Comparison of ENCODE assay signal across 18 cellular contexts in the genomic region with DNA sequence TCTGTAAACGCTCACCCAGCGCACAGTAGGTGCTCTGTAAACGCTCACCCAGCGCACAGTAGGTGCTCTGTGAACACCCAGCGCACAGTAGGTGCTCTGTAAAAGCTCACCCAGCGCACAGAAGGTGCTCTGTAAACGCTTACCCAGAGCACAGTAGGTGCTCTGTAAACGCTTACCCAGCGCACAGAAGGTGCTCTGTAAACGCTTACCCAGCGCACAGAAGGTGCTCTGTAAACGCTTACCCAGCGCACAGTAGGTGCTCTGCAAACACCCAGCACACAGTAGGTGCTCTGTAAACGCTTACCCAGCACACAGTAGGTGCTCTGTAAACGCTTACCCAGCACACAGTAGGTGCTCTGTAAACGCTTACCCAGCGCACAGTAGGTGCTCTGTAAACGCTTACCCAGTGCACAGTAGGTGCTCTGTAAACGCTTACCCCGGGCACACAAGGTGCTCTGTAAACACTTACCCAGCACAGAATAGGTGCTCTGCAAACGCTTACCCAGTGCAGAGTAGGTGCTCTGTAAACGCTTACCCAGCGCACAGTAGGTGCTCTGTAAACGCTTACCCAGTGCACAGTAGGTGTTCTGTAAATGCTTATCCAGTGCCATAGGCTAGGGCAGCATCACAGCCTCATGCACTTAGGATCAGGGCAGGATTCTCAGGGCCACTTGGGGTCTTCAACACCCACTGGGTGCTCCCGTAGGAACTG. TPM values are rescaled to one million over a fixed set of nuclear protein-coding genes. Genes with fewer than 3 reads are reported as not detected.
DNase-seq lines count a peak whose midpoint lies in the region; ATAC-seq, FAIRE-seq and TF ChIP-seq lines count a peak whose summit lies in the region.
"Not testable (repeated sequence)": the region's sequence is repeated elsewhere in the genome, so short reads cannot be mapped to it uniquely, and the experiment has no call there.
"Had no signal": no experiment of that assay in that cellular context is flagged by ENCODE, and none has a peak within 500 bp of the region (broad histone marks: within the 10 kb centered on the region; RNA-seq: fewer than 3 reads in every experiment).

No MANE protein-coding gene starts in this region.

- ATAC-seq in SK-N-SH treated with all-trans-retinoic acid at 6 μM for 48 hours (peak; percentile 13), GM12878 (peak; percentile 30; the same call in 2 of the 3 replicates)
- peak; percentile 31 to 34 for ATAC-seq in naive thymus-derived CD8-positive, alpha-beta T cell
- ATAC-seq in stimulated activated naive CD8-positive, alpha-beta T cell treated with anti-CD3 and anti-CD28 coated beads, Interleukin-15, amount 100 ng/mL, for 72 hours, result peak; percentile 49

- not testable (repeated sequence) for H3K27ac ChIP-seq in GM12878 (ENCODE audit: control insufficient read depth, insufficient read depth)

- not testable (repeated sequence) for H3K27me3 ChIP-seq in GM12878 (replicated peaks in 1 of 2; ENCODE audit: control insufficient read depth in 2 of 2, insufficient read depth in 2 of 2, low read length in 1 of 2)

- not testable (repeated sequence) for H3K4me1 ChIP-seq in GM12878 (ENCODE audit: control insufficient read depth, insufficient read depth, low read length)

- in situ Hi-C loops in GM12878 (cut with MboI), result not testable (repeated sequence)

- not testable (repeated sequence) for H3K4me1 Mint-ChIP-seq in activated CD4-positive, alpha-beta memory T cell treated with anti-CD3 and anti-CD28 coated beads, Interleukin-2, amount 10 ng/mL, durations not matched to agents 7 days and 5 days; naive thymus-derived CD8-positive, alpha-beta T cell
- peaks cover 13% of the 10 kb centered on the region for H3K4me1 Mint-ChIP-seq in stimulated activated naive CD8-positive, alpha-beta T cell treated with anti-CD3 and anti-CD28 coated beads, Interleukin-15, amount 100 ng/mL, for 72 hours

- H3K27me3 Mint-ChIP-seq in activated CD4-positive, alpha-beta memory T cell treated with anti-CD3 and anti-CD28 coated beads, Interleukin-2, amount 10 ng/mL, durations not matched to agents 7 days and 5 days; naive thymus-derived CD8-positive, alpha-beta T cell; stimulated activated naive CD8-positive, alpha-beta T cell treated with anti-CD3 and anti-CD28 coated beads, Interleukin-15, amount 100 ng/mL, for 72 hours: not testable (repeated sequence)

- H3K79me2 ChIP-seq in GM12878 (ENCODE audit: control insufficient read depth, insufficient read depth, low read length), result not testable (repeated sequence)

- FAIRE-seq in GM12878 (lab: Jason Lieb, UNC), result not testable (repeated sequence)

- not testable (repeated sequence) for H4K20me1 ChIP-seq in GM12878 (ENCODE audit: control insufficient read depth, insufficient read depth)

- not testable (repeated sequence) for TF ChIP-seq RAD21 in GM12878 (IDR thresholded peaks at IDR 0.05; ENCODE audit: insufficient read depth, low read depth, low read length)

- H3K9ac ChIP-seq in GM12878 (ENCODE audit: control insufficient read depth, insufficient read depth, low read length), result not testable (repeated sequence)

- intact Hi-C loops in GM12878 (cut with micrococcal nuclease; ENCODE audit: unreplicated experiment), result not testable (repeated sequence)

- RAD21 ChIA-PET in GM12878 (lab: Charles Lee; ENCODE audit: unreplicated experiment), result not testable (repeated sequence)

- H3K36me3 ChIP-seq in GM12878 (ENCODE audit: control insufficient read depth in 2 of 2, insufficient read depth in 2 of 2, low read length in 1 of 2), result not testable (repeated sequence)

- H2AFZ ChIP-seq in GM12878 (ENCODE audit: control insufficient read depth, low read depth, low read length), result not testable (repeated sequence)

- CTCF ChIA-PET in activated CD4-positive, alpha-beta memory T cell treated with anti-CD3 and anti-CD28 coated beads, Interleukin-2, amount 10 ng/mL, durations not matched to agents 7 days and 5 days (lab: Charles Lee); GM12878 (lab: Yijun Ruan, JAX): not testable (repeated sequence)

- H3K36me3 Mint-ChIP-seq in activated CD4-positive, alpha-beta memory T cell treated with anti-CD3 and anti-CD28 coated beads, Interleukin-2, amount 10 ng/mL, durations not matched to agents 7 days and 5 days (ENCODE audit: low read depth); naive thymus-derived CD8-positive, alpha-beta T cell: not testable (repeated sequence)

- H3K4me3 ChIP-seq in NB4 (ENCODE audit: low read depth, low read length); GM12878; fibroblast of the aortic adventitia (ENCODE audit: low read depth, low read length): not testable (repeated sequence)

- H3K4me3 Mint-ChIP-seq in activated CD4-positive, alpha-beta memory T cell treated with anti-CD3 and anti-CD28 coated beads, Interleukin-2, amount 10 ng/mL, durations not matched to agents 7 days and 5 days; naive thymus-derived CD8-positive, alpha-beta T cell; stimulated activated naive CD8-positive, alpha-beta T cell treated with anti-CD3 and anti-CD28 coated beads, Interleukin-15, amount 100 ng/mL, for 72 hours: not testable (repeated sequence)

- SMC1A ChIA-PET in GM12878 (lab: Charles Lee; ENCODE audit: uncharacterized antibody, unreplicated experiment), result not testable (repeated sequence)

- H3K4me2 ChIP-seq in GM12878 (ENCODE audit: control insufficient read depth, insufficient read depth), result not testable (repeated sequence)

- TF ChIP-seq CTCF in NB4 (IDR thresholded peaks at IDR 0.05; ENCODE audit: low read depth, low read length); GM12878 (IDR thresholded peaks at IDR 0.05 in 2 of 3, conservative IDR thresholded peaks at IDR 0.05 in 1 of 3; ENCODE audit: control insufficient read depth in 2 of 3, extremely low read depth in 1 of 3, insufficient read depth in 1 of 3, low read depth in 3 of 3, low read length in 3 of 3); fibroblast of the aortic adventitia (IDR thresholded peaks at IDR 0.05; ENCODE audit: insufficient read depth, low read length): not testable (repeated sequence)

- TF ChIP-seq EP300 in GM12878 (IDR thresholded peaks at IDR 0.05; ENCODE audit: borderline replicate concordance in 1 of 2, control insufficient read depth in 1 of 2, low read depth in 2 of 2, low read length in 2 of 2), result not testable (repeated sequence)

- not testable (repeated sequence) for H3K9me3 ChIP-seq in GM12878 (replicated peaks; ENCODE audit: control insufficient read depth, insufficient read depth, low read length)

- DNase-seq in EL (peak; percentile 30), NB4 (ENCODE audit: low read depth) (peak; percentile 59), fibroblast of the aortic adventitia (ENCODE audit: low read depth) (peak; percentile 33)
- DNase-seq in activated CD4-positive, alpha-beta memory T cell treated with anti-CD3 and anti-CD28 coated beads, Interleukin-2, amount 10 ng/mL, durations not matched to agents 7 days and 5 days, result peak; percentile 43
- DNase-seq in GM12878 (ENCODE audit: low read depth, low spot score), result not testable (repeated sequence)
- peak in 4 of 10 donors; percentile 27 to 57 (median 48) for DNase-seq in naive thymus-derived CD8-positive, alpha-beta T cell
- peak in 1 of 2 donors; percentile 42 for DNase-seq in stimulated activated naive CD8-positive, alpha-beta T cell treated with anti-CD3 and anti-CD28 coated beads, Interleukin-15, amount 100 ng/mL, for 72 hours

- 90% methylated on average over 25 of the region's 25 CpGs for WGBS in GM12878 (ENCODE audit: insufficient coverage, insufficient replicate concordance, low lambda C conversion rate, missing lambda C conversion rate)

- POLR2A ChIA-PET in activated CD4-positive, alpha-beta memory T cell treated with anti-CD3 and anti-CD28 coated beads, Interleukin-2, amount 10 ng/mL, durations not matched to agents 7 days and 5 days (lab: Charles Lee); GM12878 (lab: Charles Lee); naive thymus-derived CD8-positive, alpha-beta T cell (lab: Charles Lee): not testable (repeated sequence)

- H3K9me3 Mint-ChIP-seq in activated CD4-positive, alpha-beta memory T cell treated with anti-CD3 and anti-CD28 coated beads, Interleukin-2, amount 10 ng/mL, durations not matched to agents 7 days and 5 days; naive thymus-derived CD8-positive, alpha-beta T cell; stimulated activated naive CD8-positive, alpha-beta T cell treated with anti-CD3 and anti-CD28 coated beads, Interleukin-15, amount 100 ng/mL, for 72 hours: not testable (repeated sequence)

- not testable (repeated sequence) for TF ChIP-seq POLR2A in NB4 (IDR thresholded peaks at IDR 0.05; ENCODE audit: extremely low read depth, insufficient read length); GM12878 (IDR thresholded peaks at IDR 0.05; ENCODE audit: low read depth, low read length)

- not testable (repeated sequence) for BruUV-seq in GM12878 (replicated peaks; lab: Mats Ljungman, UMichigan)

- not testable (repeated sequence) for H3K27ac Mint-ChIP-seq in activated CD4-positive, alpha-beta memory T cell treated with anti-CD3 and anti-CD28 coated beads, Interleukin-2, amount 10 ng/mL, durations not matched to agents 7 days and 5 days
- peak overlapping the region in 3 of 10 donors; percentile 59 to 98 (median 72) for H3K27ac Mint-ChIP-seq in naive thymus-derived CD8-positive, alpha-beta T cell
- H3K27ac Mint-ChIP-seq in stimulated activated naive CD8-positive, alpha-beta T cell treated with anti-CD3 and anti-CD28 coated beads, Interleukin-15, amount 100 ng/mL, for 72 hours, result peak overlapping the region in 1 of 2 donors; percentile 93

RNA-seq across cellular contexts. Expression of a gene that starts 13.6 kb away (rescaled TPM):
- total RNA-seq in activated CD4-positive, alpha-beta memory T cell treated with anti-CD3 and anti-CD28 coated beads, Interleukin-2, amount 10 ng/mL, durations not matched to agents 7 days and 5 days, result under 1 TPM; 0.23 to 0.53 TPM
- not detected in 2 replicates for total RNA-seq in GM12878 (2013; cell fraction: nucleolus; rRNA removed)
- not detected in 2 replicates for total RNA-seq in GM12878 (2014; rRNA removed)
- total RNA-seq in GM12878 (2014; rRNA removed; fragmentation: Illumina TruSeq; extraction: Trizol), result not detected in 2 replicates
- total RNA-seq in GM12878 (2021), result 0.19 TPM in 1 of 2 replicates, not detected in the other
- not detected for polyA plus RNA-seq in GM12878 (2011; ENCODE audit: low read depth)
- 0.20 and 0.23 TPM in 2 replicates for polyA plus RNA-seq in GM12878 (2011; rRNA removed)
- 0.75 and 0.94 TPM in 2 replicates for polyA plus RNA-seq in GM12878 (2011; cell fraction: cytosol; rRNA removed)
- polyA plus RNA-seq in GM12878 (2011; cell fraction: nucleus; rRNA removed), result 12.2 and 13.6 TPM in 2 replicates
- not detected in 2 replicates for polyA plus RNA-seq in GM12878 (2012)
- polyA plus RNA-seq in GM12878 (2014; fragmentation: Illumina TruSeq; extraction: Trizol), result not detected in 2 replicates
- not detected for polyA plus RNA-seq in GM12878 (2014; fragmentation: Nextera tagmentation; extraction: Ambion mirVana)
- polyA plus RNA-seq in GM12878 (2014; rRNA removed), result 0.24 and 0.27 TPM in 2 replicates
- polyA plus RNA-seq in GM12878 (2016; fragmentation: Nextera tagmentation; extraction: Ambion mirVana), result under 1 TPM in 1 of 2 experiments, not detected in 1; 0.13 TPM
- 0.52 TPM in 1 of 2 replicates, not detected in the other for polyA minus RNA-seq in GM12878 (2011; rRNA and poly(A)+ RNA removed)
- polyA minus RNA-seq in GM12878 (2011; cell fraction: cytosol; rRNA and poly(A)+ RNA removed), result not detected in 2 replicates
- 0.96 TPM in 1 of 2 replicates, not detected in the other for polyA minus RNA-seq in GM12878 (2011; cell fraction: nucleus; rRNA and poly(A)+ RNA removed)
- total RNA-seq in fibroblast of the aortic adventitia (ENCODE audit: low replicate concordance), result not detected in 2 replicates
- total RNA-seq in naive thymus-derived CD8-positive, alpha-beta T cell, result not detected
- not detected for polyA plus RNA-seq in naive thymus-derived CD8-positive, alpha-beta T cell
- total RNA-seq: Daoy, esophagus mucosa, gastroesophageal sphincter, HFFc6, OCI-LY7, osteocyte, renal cortical epithelial cell, urinary bladder had no signal
- polyA plus RNA-seq: neural cell had no signal

RNA-seq across cellular contexts. Expression of a gene that starts 15.2 kb away (rescaled TPM):
- total RNA-seq in activated CD4-positive, alpha-beta memory T cell treated with anti-CD3 and anti-CD28 coated beads, Interleukin-2, amount 10 ng/mL, durations not matched to agents 7 days and 5 days, result not detected
- not detected in 2 replicates for total RNA-seq in GM12878 (2013; cell fraction: nucleolus; rRNA removed)
- total RNA-seq in GM12878 (2014; rRNA removed) (0.06 TPM in 1 of 2 replicates, not detected in the other), GM12878 (2014; rRNA removed; fragmentation: Illumina TruSeq; extraction: Trizol) (not detected in 2 replicates), GM12878 (2021) (not detected in 2 replicates), fibroblast of the aortic adventitia (ENCODE audit: low replicate concordance) (0.09 TPM in 1 of 2 replicates, not detected in the other)
- not detected for polyA plus RNA-seq in GM12878 (2011; ENCODE audit: low read depth)
- polyA plus RNA-seq in GM12878 (2011; rRNA removed) (not detected in 2 replicates), GM12878 (2014; fragmentation: Illumina TruSeq; extraction: Trizol) (not detected in 2 replicates), GM12878 (2014; fragmentation: Nextera tagmentation; extraction: Ambion mirVana) (under 1 TPM in 1 of 2 experiments, not detected in 1; 0.02 TPM), GM12878 (2014; rRNA removed) (0.05 TPM in 1 of 2 replicates, not detected in the other), GM12878 (2016; fragmentation: Nextera tagmentation; extraction: Ambion mirVana) (not detected)
- not detected in 2 replicates for polyA plus RNA-seq in GM12878 (2011; cell fraction: cytosol; rRNA removed)
- polyA plus RNA-seq in GM12878 (2011; cell fraction: nucleus; rRNA removed), result not detected in 2 replicates
- 0.20 TPM in 1 of 2 replicates, not detected in the other for polyA plus RNA-seq in GM12878 (2012)
- not detected in 2 replicates for polyA minus RNA-seq in GM12878 (2011; rRNA and poly(A)+ RNA removed)
- not detected in 2 replicates for polyA minus RNA-seq in GM12878 (2011; cell fraction: cytosol; rRNA and poly(A)+ RNA removed)
- not detected in 2 replicates for polyA minus RNA-seq in GM12878 (2011; cell fraction: nucleus; rRNA and poly(A)+ RNA removed)
- total RNA-seq in naive thymus-derived CD8-positive, alpha-beta T cell, result not detected
- polyA plus RNA-seq in naive thymus-derived CD8-positive, alpha-beta T cell, result not detected
- total RNA-seq: Daoy, esophagus mucosa, mucosa of descending colon, OCI-LY7, renal cortical epithelial cell had no signal
- polyA plus RNA-seq: neural cell had no signal

RNA-seq across cellular contexts. Expression of a gene that starts 30.7 kb away (rescaled TPM):
- 1 to 10 TPM; 6.6 to 6.8 TPM for total RNA-seq in activated CD4-positive, alpha-beta memory T cell treated with anti-CD3 and anti-CD28 coated beads, Interleukin-2, amount 10 ng/mL, durations not matched to agents 7 days and 5 days
- 15.8 and 17.3 TPM in 2 replicates for total RNA-seq in GM12878 (2013; cell fraction: nucleolus; rRNA removed)
- total RNA-seq in GM12878 (2014; rRNA removed) (3.3 and 6.5 TPM in 2 replicates), GM12878 (2014; rRNA removed; fragmentation: Illumina TruSeq; extraction: Trizol) (3.5 and 3.6 TPM in 2 replicates), GM12878 (2021) (6.4 and 9.7 TPM in 2 replicates), fibroblast of the aortic adventitia (ENCODE audit: low replicate concordance) (8.0 and 13.8 TPM in 2 replicates)
- polyA plus RNA-seq in GM12878 (2011; ENCODE audit: low read depth), result 2.2 TPM
- polyA plus RNA-seq in GM12878 (2011; rRNA removed) (3.8 and 4.4 TPM in 2 replicates), GM12878 (2014; fragmentation: Illumina TruSeq; extraction: Trizol) (4.3 and 4.6 TPM in 2 replicates), GM12878 (2014; fragmentation: Nextera tagmentation; extraction: Ambion mirVana) (under 1 TPM; 0.20 to 0.40 TPM), GM12878 (2014; rRNA removed) (4.2 and 5.9 TPM in 2 replicates), GM12878 (2016; fragmentation: Nextera tagmentation; extraction: Ambion mirVana) (1 to 10 TPM; 2.3 to 3.8 TPM)
- 2.8 and 3.8 TPM in 2 replicates for polyA plus RNA-seq in GM12878 (2011; cell fraction: cytosol; rRNA removed)
- polyA plus RNA-seq in GM12878 (2011; cell fraction: nucleus; rRNA removed), result 6.7 and 8.5 TPM in 2 replicates
- 2.4 and 5.4 TPM in 2 replicates for polyA plus RNA-seq in GM12878 (2012)
- 6.1 and 8.8 TPM in 2 replicates for polyA minus RNA-seq in GM12878 (2011; rRNA and poly(A)+ RNA removed)
- 1.3 and 3.7 TPM in 2 replicates for polyA minus RNA-seq in GM12878 (2011; cell fraction: cytosol; rRNA and poly(A)+ RNA removed)
- polyA minus RNA-seq in GM12878 (2011; cell fraction: nucleus; rRNA and poly(A)+ RNA removed), result 5.7 and 8.7 TPM in 2 replicates
- 10 to 100 TPM in 1 of 2 experiments, 1 to 10 TPM in 1; 8.7 to 11.0 TPM for total RNA-seq in naive thymus-derived CD8-positive, alpha-beta T cell
- 1 to 10 TPM; 2.0 to 5.5 (median 2.9) TPM for polyA plus RNA-seq in naive thymus-derived CD8-positive, alpha-beta T cell
